Comparison of ENCODE assay signal across 27 cellular contexts in genomic region chr4:147029296-147029695, GRCh38.
"Had no signal": no experiment of that assay in that cellular context is flagged by ENCODE, and none has a peak within 500 bp of the region (broad histone marks: within the 10 kb centered on the region; RNA-seq: fewer than 3 reads in every experiment).

No MANE protein-coding gene starts in this region.

- H3K27ac ChIP-seq: adrenal gland, body of pancreas, esophagus muscularis mucosa, foreskin keratinocyte, heart right ventricle, lower lobe of right lung, right atrium auricular region, stomach, thyroid gland, upper lobe of left lung, vagina, WERI-Rb-1 had no signal

- H3K4me1 ChIP-seq: adrenal gland, body of pancreas, foreskin keratinocyte, heart right ventricle, lower lobe of right lung, right atrium auricular region, stomach, thyroid gland, upper lobe of left lung, vagina had no signal

- DNase-seq: activated CD4-positive, alpha-beta T cell treated with anti-CD3 and anti-CD28 coated beads for 48 hours; activated CD4-positive, alpha-beta T cell treated with anti-CD3 and anti-CD28 coated beads, Interleukin-2, amount 50 U/mL, for 48 hours; activated CD8-positive, alpha-beta memory T cell treated with anti-CD3 and anti-CD28 coated beads for 24 hours; activated effector memory CD4-positive, alpha-beta T cell treated with Interleukin-2 at 50 U/mL for 16 hours; activated naive CD4-positive, alpha-beta T cell treated with anti-CD3 and anti-CD28 coated beads for 36 hours; activated naive CD8-positive, alpha-beta T cell treated with anti-CD3 and anti-CD28 coated beads for 36 hours; adrenal gland; aorta; body of pancreas; dermis blood vessel endothelial cell; effector CD4-positive, alpha-beta T cell; foreskin keratinocyte; heart right ventricle; kidney glomerular epithelial cell; lower lobe of right lung; mesenchymal stem cell; naive thymus-derived CD8-positive, alpha-beta T cell; stimulated activated CD4-positive, alpha-beta T cell treated with anti-CD3 and anti-CD28 coated beads, Interleukin-15, amount 100 ng/mL, for 24 hours; stimulated activated CD4-positive, alpha-beta T cell treated with anti-CD3 and anti-CD28 coated beads, Interleukin-2, amount 100 ng/mL, for 24 hours; stimulated activated naive B cell treated with anti-CD40 and anti-IgM and Interleukin-4, amounts not matched to agents 10 μg/mL and 1 μg/mL and 100 μg/mL, for 72 hours; stomach; thyroid gland; upper lobe of left lung; WERI-Rb-1 had no signal

- H3K9me3 ChIP-seq: adrenal gland, body of pancreas, esophagus muscularis mucosa, heart right ventricle, lower lobe of right lung, right atrium auricular region, stomach, thyroid gland, upper lobe of left lung, vagina had no signal

- H3K36me3 ChIP-seq: adrenal gland, esophagus muscularis mucosa, heart right ventricle, lower lobe of right lung, right atrium auricular region, stomach, thyroid gland, upper lobe of left lung, vagina, WERI-Rb-1 had no signal

- H3K4me3 ChIP-seq: adrenal gland, body of pancreas, esophagus muscularis mucosa, heart right ventricle, lower lobe of right lung, right atrium auricular region, stomach, thyroid gland, upper lobe of left lung, vagina had no signal

- H3K27me3 ChIP-seq: adrenal gland, body of pancreas, esophagus muscularis mucosa, heart right ventricle, right atrium auricular region, stomach, thyroid gland, upper lobe of left lung, vagina had no signal
